In genomic region chr2:32820097-32820496, GRCh38 we compare ENCODE assay signal across 31 cellular contexts.
"Had no signal": no experiment of that assay in that cellular context is flagged by ENCODE, and none has a peak within 500 bp of the region (broad histone marks: within the 10 kb centered on the region; RNA-seq: fewer than 3 reads in every experiment).

No MANE protein-coding gene starts in this region.

- H3K27me3 ChIP-seq: brain microvascular endothelial cell, Peyer's patch had no signal

- H3K9me3 ChIP-seq: Peyer's patch had no signal

- H3K27ac ChIP-seq: brain microvascular endothelial cell, Peyer's patch, WERI-Rb-1 had no signal

- H3K36me3 ChIP-seq: brain microvascular endothelial cell, Peyer's patch, WERI-Rb-1 had no signal

- DNase-seq: activated CD4-positive, alpha-beta memory T cell treated with anti-CD3 and anti-CD28 coated beads, Interleukin-2, amount 10 ng/mL, durations not matched to agents 7 days and 5 days; activated CD4-positive, alpha-beta T cell treated with anti-CD3 and anti-CD28 coated beads for 1 hour; activated CD4-positive, alpha-beta T cell treated with anti-CD3 and anti-CD28 coated beads for 48 hours; activated CD4-positive, CD25-positive, alpha-beta regulatory T cell; activated CD8-positive, alpha-beta memory T cell treated with anti-CD3 and anti-CD28 coated beads for 24 hours; activated CD8-positive, alpha-beta memory T cell treated with anti-CD3 and anti-CD28 coated beads, Interleukin-2, amount 10 ng/mL, durations not matched to agents 7 days and 5 days; activated CD8-positive, alpha-beta memory T cell treated with anti-CD3 and anti-CD28 coated beads, Interleukin-2, amount 50 U/mL, for 48 hours; activated effector memory CD4-positive, alpha-beta T cell treated with Interleukin-2 at 50 U/mL for 16 hours; activated naive CD4-positive, alpha-beta T cell treated with anti-CD3 and anti-CD28 coated beads, Interleukin-2, amount 10 ng/mL, durations not matched to agents 7 days and 5 days; activated naive CD8-positive, alpha-beta T cell treated with anti-CD3 and anti-CD28 coated beads, Interleukin-2, amount 50 U/mL, for 24 hours; activated T-cell treated with anti-CD3 and anti-CD28 coated beads, Interleukin-2, amount 50 U/mL, for 48 hours; amniotic stem cell; aorta; brain microvascular endothelial cell; central memory CD4-positive, alpha-beta T cell; Karpas-422; KBM-7; NCI-H1105; NCI-H1417 treated with DMSO at 0.1 percent for 48 hours; NCI-H1694; NCI-H1930; NCI-H2081 treated with DMSO at 0.1 percent for 48 hours; NCI-H226; NCI-H446 treated with DMSO at 0.1 percent for 48 hours; NCI-H524 treated with DMSO at 0.1 percent for 48 hours; NK-92 treated with Interleukin-12 subunit alpha and Interleukin-12 subunit beta, amount 100 ng/mL, for 24 hours; PC-3; Peyer's patch; RPMI8226; T1000; WERI-Rb-1 had no signal

- H3K4me3 ChIP-seq: Peyer's patch had no signal

- H3K4me1 ChIP-seq: Peyer's patch had no signal

- ATAC-seq: activated CD8-positive, alpha-beta memory T cell treated with anti-CD3 and anti-CD28 coated beads, Interleukin-2, amount 10 ng/mL, durations not matched to agents 7 days and 5 days; activated naive CD8-positive, alpha-beta T cell treated with anti-CD3 and anti-CD28 coated beads, Interleukin-2, amount 50 U/mL, for 24 hours; PC-3 had no signal
